ENCODE assay signal across 8 cellular contexts in the genomic region with DNA sequence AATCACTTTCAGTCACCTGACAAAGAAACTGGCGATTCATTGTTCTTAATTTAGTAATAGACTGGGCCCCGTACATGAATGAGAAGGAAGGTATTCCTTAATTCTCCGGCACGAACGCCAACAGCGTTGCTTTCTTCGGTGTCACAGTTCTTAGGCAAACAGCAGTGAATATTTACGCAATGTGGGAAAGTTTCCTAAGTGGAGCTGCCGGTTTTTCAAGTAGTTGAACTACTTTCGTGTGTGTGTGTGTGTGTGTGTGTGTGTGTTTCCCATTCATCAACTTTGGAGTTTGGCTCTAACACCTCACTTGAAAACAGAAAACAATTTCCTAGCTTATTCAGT.
A peak's percentile ranks its signal among the peaks of the same experiment; 100 is the strongest.
DNase-seq lines count a peak whose midpoint lies in the region; ATAC-seq lines count a peak whose summit lies in the region.

No MANE protein-coding gene starts in this region.

- H3K27ac Mint-ChIP-seq in T-helper 2 cell treated with Interferon-gamma antibody and Interleukin-4, amounts not matched to agents 5 μg/mL and 100 μg/mL, for 36 hours, result peak overlapping the region; percentile 97

- peak overlapping the region; percentile 57 to 63 for H3K9ac ChIP-seq in duodenal mucosa (ENCODE audit: low read depth in 1 of 2, low read length in 2 of 2)

- no peaks in the 10 kb centered on the region for H3K9me3 ChIP-seq in duodenal mucosa (ENCODE audit: control insufficient read depth in 1 of 2, low read length in 2 of 2)

- H3K27ac ChIP-seq in duodenal mucosa (ENCODE audit: low read depth, low read length), result peak overlapping the region; percentile 58

- peaks cover 11% of the 10 kb centered on the region for H3K4me1 Mint-ChIP-seq in T-helper 2 cell treated with Interferon-gamma antibody and Interleukin-4, amounts not matched to agents 5 μg/mL and 100 μg/mL, for 36 hours (ENCODE audit: low read depth)

- H3K36me3 ChIP-seq in duodenal mucosa (ENCODE audit: control insufficient read depth in 1 of 2, insufficient read depth in 2 of 2, low read length in 2 of 2), result no peaks in the 10 kb centered on the region

- ATAC-seq in HG03460 (IDR thresholded peaks at IDR 0.05; ENCODE audit: unreplicated experiment), result no peak
- ATAC-seq in GM18873 (IDR thresholded peaks at IDR 0.05; ENCODE audit: low FRiP score, unreplicated experiment), result no peak

- peaks cover 3% of the 10 kb centered on the region for H3K27me3 Mint-ChIP-seq in T-helper 2 cell treated with Interferon-gamma antibody and Interleukin-4, amounts not matched to agents 5 μg/mL and 100 μg/mL, for 36 hours (ENCODE audit: low read depth)

- H3K4me1 ChIP-seq in duodenal mucosa (ENCODE audit: control insufficient read depth in 1 of 2, insufficient read depth in 2 of 2, low read length in 2 of 2), result no peaks in the 10 kb centered on the region

- H3K36me3 Mint-ChIP-seq in T-helper 2 cell treated with Interferon-gamma antibody and Interleukin-4, amounts not matched to agents 5 μg/mL and 100 μg/mL, for 36 hours (ENCODE audit: low read depth), result no peaks in the 10 kb centered on the region

- H3K9me3 Mint-ChIP-seq in T-helper 2 cell treated with Interferon-gamma antibody and Interleukin-4, amounts not matched to agents 5 μg/mL and 100 μg/mL, for 36 hours, result peaks cover 6% of the 10 kb centered on the region

- no peaks in the 10 kb centered on the region for H3K27me3 ChIP-seq in duodenal mucosa (ENCODE audit: control insufficient read depth in 1 of 2, insufficient read depth in 2 of 2, low read length in 2 of 2)

- peak overlapping the region; percentile 98 for H3K4me3 Mint-ChIP-seq in T-helper 2 cell treated with Interferon-gamma antibody and Interleukin-4, amounts not matched to agents 5 μg/mL and 100 μg/mL, for 36 hours

- H3K4me3 ChIP-seq in duodenal mucosa (ENCODE audit: low read depth in 1 of 2, low read length in 2 of 2), result peak overlapping the region; percentile 61 to 67

- DNase-seq in T-helper 2 cell treated with Interferon-gamma antibody and Interleukin-4, amounts not matched to agents 5 μg/mL and 100 μg/mL, for 36 hours (ENCODE audit: low spot score), result peak; percentile 3
- no peak for DNase-seq in T-helper 2 cell
- DNase-seq in OCI-M1 (lab: John Stamatoyannopoulos, UW), result peak; percentile 82
- peak; percentile 65 for DNase-seq in midbrain (lab: John Stamatoyannopoulos, UW)
- no peak for DNase-seq in epidermal melanocyte (ENCODE audit: insufficient read length, low spot score)

Comparison
In these comparisons a context has a peak if more than half of its experiments do, and no peak if none do; other contexts are left out.
1. DNase-seq: peak in T-helper 2 cell treated with Interferon-gamma antibody and Interleukin-4, amounts not matched to agents 5 μg/mL and 100 μg/mL, for 36 hours (single experiment), OCI-M1 (single experiment) and midbrain (single experiment); none in T-helper 2 cell (0 of 5) and epidermal melanocyte (single experiment).